ENCODE assay signal across 9 cellular contexts in genomic region chr10:75430000-75430763, GRCh38. TPM values are rescaled to one million over a fixed set of nuclear protein-coding genes. Genes with fewer than 3 reads are reported as not detected.
DNase-seq lines count a peak whose midpoint lies in the region; ATAC-seq and TF ChIP-seq lines count a peak whose summit lies in the region.
"Had no signal": no experiment of that assay in that cellular context is flagged by ENCODE, and none has a peak within 500 bp of the region (broad histone marks: within the 10 kb centered on the region; RNA-seq: fewer than 3 reads in every experiment).

No MANE protein-coding gene starts in this region.

- no peaks in the 10 kb centered on the region for H3K9me3 ChIP-seq in ovary

- TF ChIP-seq EP300 in ovary (IDR thresholded peaks at IDR 0.05): no peak

- TF ChIP-seq POLR2A in ovary (IDR thresholded peaks at IDR 0.05): no peak

- DNase-seq in ELF-1 (ENCODE audit: low read depth, low spot score): peak; percentile 96
- DNase-seq in NOMO-1 treated with DMSO at 0.1 percent for 48 hours (lab: John Stamatoyannopoulos, UW; ENCODE audit: unreplicated experiment): peak; percentile 85
- DNase-seq in glutamatergic neuron: peak; percentile 25
- peak; percentile 45 to 75 (median 60) for DNase-seq in ovary
- no peak for DNase-seq in activated CD4-positive, alpha-beta T cell treated with anti-CD3 and anti-CD28 coated beads for 36 hours
- DNase-seq in T-helper 2 cell treated with Interferon-gamma antibody and Interleukin-4, amounts not matched to agents 5 μg/mL and 100 μg/mL, for 36 hours (ENCODE audit: low spot score): no peak
- DNase-seq: activated naive CD8-positive, alpha-beta T cell treated with anti-CD3 and anti-CD28 coated beads, Interleukin-2, amount 10 ng/mL, durations not matched to agents 7 days and 5 days had no signal

- 53 to 57% (median 55%) methylated on average over 9 of the region's 9 CpGs for WGBS in ovary, 3 donors

- peak overlapping the region; percentile 73 to 95 for H3K27ac ChIP-seq in ovary

- peaks cover 33% of the 10 kb centered on the region for H3K4me1 ChIP-seq in ovary (ENCODE audit: insufficient read depth)

- no peaks in the 10 kb centered on the region for H3K36me3 ChIP-seq in ovary

- H3K4me3 ChIP-seq in ovary: no peak overlapping the region

- peak overlapping the region; percentile 80 for H3K4me3 Mint-ChIP-seq in glutamatergic neuron (ENCODE audit: unreplicated experiment)
- H3K4me3 Mint-ChIP-seq in activated CD4-positive, alpha-beta T cell treated with anti-CD3 and anti-CD28 coated beads for 36 hours: no peak overlapping the region
- H3K4me3 Mint-ChIP-seq in T-helper 2 cell treated with Interferon-gamma antibody and Interleukin-4, amounts not matched to agents 5 μg/mL and 100 μg/mL, for 36 hours: no peak overlapping the region
- H3K4me3 Mint-ChIP-seq: activated naive CD8-positive, alpha-beta T cell treated with anti-CD3 and anti-CD28 coated beads, Interleukin-2, amount 10 ng/mL, durations not matched to agents 7 days and 5 days had no signal

- peak overlapping the region; percentile 55 for H3K27ac Mint-ChIP-seq in glutamatergic neuron (ENCODE audit: unreplicated experiment)
- H3K27ac Mint-ChIP-seq in activated CD4-positive, alpha-beta T cell treated with anti-CD3 and anti-CD28 coated beads for 36 hours: no peak overlapping the region
- no peak overlapping the region for H3K27ac Mint-ChIP-seq in T-helper 2 cell treated with Interferon-gamma antibody and Interleukin-4, amounts not matched to agents 5 μg/mL and 100 μg/mL, for 36 hours
- H3K27ac Mint-ChIP-seq: activated naive CD8-positive, alpha-beta T cell treated with anti-CD3 and anti-CD28 coated beads, Interleukin-2, amount 10 ng/mL, durations not matched to agents 7 days and 5 days had no signal

- ATAC-seq in activated CD4-positive, alpha-beta T cell treated with anti-CD3 and anti-CD28 coated beads for 36 hours: no peak
- ATAC-seq in HG02870 (IDR thresholded peaks at IDR 0.05; ENCODE audit: unreplicated experiment) (no peak), HG02981 (IDR thresholded peaks at IDR 0.05; ENCODE audit: unreplicated experiment) (no peak)

- peaks cover 13% of the 10 kb centered on the region for H3K27me3 Mint-ChIP-seq in glutamatergic neuron (ENCODE audit: unreplicated experiment)
- H3K27me3 Mint-ChIP-seq in activated CD4-positive, alpha-beta T cell treated with anti-CD3 and anti-CD28 coated beads for 36 hours: peaks cover 30% of the 10 kb centered on the region
- H3K27me3 Mint-ChIP-seq in T-helper 2 cell treated with Interferon-gamma antibody and Interleukin-4, amounts not matched to agents 5 μg/mL and 100 μg/mL, for 36 hours (ENCODE audit: low read depth): peaks cover 44% of the 10 kb centered on the region

- no peaks in the 10 kb centered on the region for H3K36me3 Mint-ChIP-seq in glutamatergic neuron (ENCODE audit: unreplicated experiment)
- H3K36me3 Mint-ChIP-seq in activated CD4-positive, alpha-beta T cell treated with anti-CD3 and anti-CD28 coated beads for 36 hours (ENCODE audit: low read depth): no peaks in the 10 kb centered on the region
- H3K36me3 Mint-ChIP-seq in T-helper 2 cell treated with Interferon-gamma antibody and Interleukin-4, amounts not matched to agents 5 μg/mL and 100 μg/mL, for 36 hours (ENCODE audit: low read depth): no peaks in the 10 kb centered on the region
- H3K36me3 Mint-ChIP-seq: activated naive CD8-positive, alpha-beta T cell treated with anti-CD3 and anti-CD28 coated beads, Interleukin-2, amount 10 ng/mL, durations not matched to agents 7 days and 5 days had no signal

- H3K9me3 Mint-ChIP-seq in glutamatergic neuron (ENCODE audit: unreplicated experiment): peaks cover 2% of the 10 kb centered on the region
- H3K9me3 Mint-ChIP-seq in activated CD4-positive, alpha-beta T cell treated with anti-CD3 and anti-CD28 coated beads for 36 hours (ENCODE audit: low read depth): no peaks in the 10 kb centered on the region
- no peaks in the 10 kb centered on the region for H3K9me3 Mint-ChIP-seq in T-helper 2 cell treated with Interferon-gamma antibody and Interleukin-4, amounts not matched to agents 5 μg/mL and 100 μg/mL, for 36 hours
- H3K9me3 Mint-ChIP-seq: activated naive CD8-positive, alpha-beta T cell treated with anti-CD3 and anti-CD28 coated beads, Interleukin-2, amount 10 ng/mL, durations not matched to agents 7 days and 5 days had no signal

- CTCF ChIA-PET in activated CD4-positive, alpha-beta T cell treated with anti-CD3 and anti-CD28 coated beads for 36 hours (lab: Charles Lee): interaction anchor here (0.6 to 0.8 kb wide), 2 partner anchors 17 to 509 kb away, joined by 3 read pairs; no protein-coding TSS in a partner anchor

- TF ChIP-seq CTCF in glutamatergic neuron (IDR thresholded peaks at IDR 0.05; ENCODE audit: partially characterized antibody, unreplicated experiment): no peak
- TF ChIP-seq CTCF in ovary (IDR thresholded peaks at IDR 0.05): no peak

- POLR2A ChIA-PET in activated CD4-positive, alpha-beta T cell treated with anti-CD3 and anti-CD28 coated beads for 36 hours (lab: Charles Lee): interaction anchor here (0.6 kb wide), 1 partner anchor 20 kb away, joined by 3 read pairs; no protein-coding TSS in a partner anchor

- intact Hi-C loops in ovary (cut with DNase I): no loop called here
- intact Hi-C loops in activated CD4-positive, alpha-beta T cell treated with anti-CD3 and anti-CD28 coated beads for 36 hours (cut with DNase I, micrococcal nuclease): no loop called here

- no peaks in the 10 kb centered on the region for H3K27me3 ChIP-seq in ovary

- H3K4me1 Mint-ChIP-seq in glutamatergic neuron (ENCODE audit: low read depth, unreplicated experiment): peaks cover 2% of the 10 kb centered on the region
- no peaks in the 10 kb centered on the region for H3K4me1 Mint-ChIP-seq in activated CD4-positive, alpha-beta T cell treated with anti-CD3 and anti-CD28 coated beads for 36 hours
- peaks cover 3% of the 10 kb centered on the region for H3K4me1 Mint-ChIP-seq in T-helper 2 cell treated with Interferon-gamma antibody and Interleukin-4, amounts not matched to agents 5 μg/mL and 100 μg/mL, for 36 hours (ENCODE audit: low read depth)

RNA-seq across cellular contexts. Expression of gene LRMDA, which starts 1.2 kb away (rescaled TPM):
- total RNA-seq in glutamatergic neuron (ENCODE audit: unreplicated experiment): 2.1 TPM
- 10 to 100 TPM; 14.8 to 30.7 (median 22.9) TPM for total RNA-seq in ovary
- polyA plus RNA-seq in ovary: 10 to 100 TPM; 20.6 to 25.9 TPM
- total RNA-seq in activated CD4-positive, alpha-beta T cell treated with anti-CD3 and anti-CD28 coated beads for 36 hours: not detected
- total RNA-seq: activated naive CD8-positive, alpha-beta T cell treated with anti-CD3 and anti-CD28 coated beads, Interleukin-2, amount 10 ng/mL, durations not matched to agents 7 days and 5 days had no signal

RNA-seq across cellular contexts. Expression of gene ZNF503, which starts 28.6 kb away (rescaled TPM):
- total RNA-seq in glutamatergic neuron (ENCODE audit: unreplicated experiment): 5.6 TPM
- total RNA-seq in ovary: 100 to 1,000 TPM in 3 of 7 donors, 10 to 100 TPM in 4; 33.4 to 221 (median 82.2) TPM
- 10 to 100 TPM; 21.1 to 86.1 TPM for polyA plus RNA-seq in ovary
- total RNA-seq in activated CD4-positive, alpha-beta T cell treated with anti-CD3 and anti-CD28 coated beads for 36 hours: under 1 TPM; 0.40 to 0.46 TPM

Comparison
In these comparisons a context has a peak if more than half of its experiments do, and no peak if none do; other contexts are left out.
1. DNase-seq: peak in ELF-1 (single experiment), NOMO-1 treated with DMSO at 0.1 percent for 48 hours (single experiment), glutamatergic neuron (single experiment) and ovary (5 of 5); none in activated CD4-positive, alpha-beta T cell treated with anti-CD3 and anti-CD28 coated beads for 36 hours (single experiment) and T-helper 2 cell treated with Interferon-gamma antibody and Interleukin-4, amounts not matched to agents 5 μg/mL and 100 μg/mL, for 36 hours (single experiment).